22 cellular contexts compared by ENCODE assay signal in genomic region chr9:20270176-20270575, GRCh38.
DNase-seq lines count a peak whose midpoint lies in the region; ATAC-seq and TF ChIP-seq lines count a peak whose summit lies in the region.
"Had no signal": no experiment of that assay in that cellular context is flagged by ENCODE, and none has a peak within 500 bp of the region (broad histone marks: within the 10 kb centered on the region; RNA-seq: fewer than 3 reads in every experiment).

No MANE protein-coding gene starts in this region.

- H3K27ac ChIP-seq in GM23338 (ENCODE audit: low read depth) (no peak overlapping the region), RWPE1 (no peak overlapping the region)
- H3K27ac ChIP-seq: A549; BLaER1 treated with 17β-estradiol and CSF1 and Interleukin-3, amounts not matched to agents 10 nM and 100 nM had no signal

- H4K20me1 ChIP-seq in GM23338 (replicated peaks; ENCODE audit: insufficient read depth) = no peaks in the 10 kb centered on the region
- H4K20me1 ChIP-seq: BLaER1 treated with 17β-estradiol and CSF1 and Interleukin-3, amounts not matched to agents 10 nM and 100 nM had no signal

- H3K4me2 ChIP-seq in GM23338 = no peak overlapping the region
- H3K4me2 ChIP-seq: A549; BLaER1 treated with 17β-estradiol and CSF1 and Interleukin-3, amounts not matched to agents 10 nM and 100 nM had no signal

- H3K79me2 ChIP-seq in GM23338 (replicated peaks; ENCODE audit: insufficient read depth) = no peaks in the 10 kb centered on the region

- H3K36me3 ChIP-seq in GM23338 (ENCODE audit: insufficient read depth) = no peaks in the 10 kb centered on the region; the same call in 1 of the 2 replicates
- H3K36me3 ChIP-seq: BLaER1 treated with 17β-estradiol and CSF1 and Interleukin-3, amounts not matched to agents 10 nM and 100 nM; MG63 had no signal

- no peak overlapping the region for H3K4me3 Mint-ChIP-seq in GM23338
- H3K4me3 Mint-ChIP-seq: CD4-positive, alpha-beta T cell; T-cell had no signal

- H3K4me3 ChIP-seq in GM23338 (no peak overlapping the region), fibroblast of mammary gland (ENCODE audit: control insufficient read depth, low read depth, low read length) (no peak overlapping the region)
- H3K4me3 ChIP-seq: A549; BLaER1 treated with 17β-estradiol and CSF1 and Interleukin-3, amounts not matched to agents 10 nM and 100 nM; K562; MG63 had no signal

- ATAC-seq in GM23338 (no peak), GM18867 (IDR thresholded peaks at IDR 0.05; ENCODE audit: unreplicated experiment) (no peak), GM19328 (IDR thresholded peaks at IDR 0.05; ENCODE audit: unreplicated experiment) (no peak)
- ATAC-seq: A549, K562 had no signal

- no peak overlapping the region for H3K27ac Mint-ChIP-seq in GM23338
- H3K27ac Mint-ChIP-seq: CD4-positive, alpha-beta T cell; T-cell had no signal

- POLR2A ChIA-PET in RWPE1 (lab: Yijun Ruan, JAX; ENCODE audit: low non-redundant PET) = no interaction called here

- CTCF ChIA-PET in RWPE1 (lab: Yijun Ruan, JAX) = no interaction called here

- peaks cover 12% of the 10 kb centered on the region for H3K4me1 Mint-ChIP-seq in GM23338

- peaks cover 33% of the 10 kb centered on the region for H3K9me3 Mint-ChIP-seq in GM23338

- no peaks in the 10 kb centered on the region for H3F3A ChIP-seq in GM23338 (replicated peaks; ENCODE audit: low read depth)

- H3K27me3 Mint-ChIP-seq in GM23338 (ENCODE audit: insufficient read depth, low read depth, poor library complexity) = no peaks in the 10 kb centered on the region
- H3K27me3 Mint-ChIP-seq: CD4-positive, alpha-beta T cell; T-cell had no signal

- peak overlapping the region; percentile 59; the same call in 1 of the 2 replicates for H2AFZ ChIP-seq in GM23338

- peak; percentile 21 for DNase-seq in ELR (ENCODE audit: low read depth)
- no peak for DNase-seq in GM23338 (ENCODE audit: low spot score)
- DNase-seq in RWPE1 (ENCODE audit: low spot score) = peak; percentile 13
- DNase-seq in fibroblast of mammary gland (ENCODE audit: low read depth) = peak; percentile 36
- no peak for DNase-seq in Kasumi-1 (lab: John Stamatoyannopoulos, UW)
- DNase-seq: AML-193; CD4-positive, alpha-beta T cell; COR-L47; DMS53; MG63; NCI-H1105 treated with DMSO at 0.1 percent for 48 hours; NCI-H146; NCI-H1930; NCI-H226; NCI-H510A; SHP77; T-cell had no signal

- no peaks in the 10 kb centered on the region for H3K27me3 ChIP-seq in GM23338 (ENCODE audit: insufficient read depth)
- H3K27me3 ChIP-seq: BLaER1 treated with 17β-estradiol and CSF1 and Interleukin-3, amounts not matched to agents 10 nM and 100 nM; MG63 had no signal

- H3K36me3 Mint-ChIP-seq in GM23338 (ENCODE audit: low read depth) = peaks cover 26% of the 10 kb centered on the region

- TF ChIP-seq CTCF in GM23338 (conservative IDR thresholded peaks at IDR 0.05; ENCODE audit: low read depth in 2 of 2) (no peak), RWPE1 (conservative IDR thresholded peaks at IDR 0.05; ENCODE audit: low read depth) (no peak), fibroblast of mammary gland (conservative IDR thresholded peaks at IDR 0.05; ENCODE audit: control insufficient read depth, insufficient read depth, low read depth, low read length) (no peak)

- no peaks in the 10 kb centered on the region for H3K4me1 ChIP-seq in GM23338 (ENCODE audit: insufficient read depth)
- H3K4me1 ChIP-seq: A549; BLaER1 treated with 17β-estradiol and CSF1 and Interleukin-3, amounts not matched to agents 10 nM and 100 nM had no signal

- H3K9me2 ChIP-seq in GM23338 (ENCODE audit: insufficient read depth) = peaks cover 11% of the 10 kb centered on the region; the same call in 1 of the 2 replicates

TF ChIP-seq in GM23338, 12 proteins besides CTCF, POLR2A, EP300 and RAD21 (continues in another document):
- TF ChIP-seq EZH2 (IDR thresholded peaks at IDR 0.05; ENCODE audit: low read depth, unreplicated experiment) (no peak), NANOG (IDR thresholded peaks at IDR 0.05; ENCODE audit: borderline replicate concordance) (no peak), JUNB (IDR thresholded peaks at IDR 0.05; ENCODE audit: unreplicated experiment) (no peak), POLR2AphosphoS5 (IDR thresholded peaks at IDR 0.05; ENCODE audit: low read depth) (no peak), REST (IDR thresholded peaks at IDR 0.05; ENCODE audit: unreplicated experiment) (no peak), EZH2phosphoT487 (IDR thresholded peaks at IDR 0.05; ENCODE audit: unreplicated experiment) (no peak), ZNF114 (CRISPR knock-in tag; IDR thresholded peaks at IDR 0.05) (no peak), ZNF462 (CRISPR knock-in tag; IDR thresholded peaks at IDR 0.05) (no peak)

Comparison
In these comparisons a context has a peak if more than half of its experiments do, and no peak if none do; other contexts are left out.
1. DNase-seq: peak in ELR (single experiment), RWPE1 (single experiment) and fibroblast of mammary gland (single experiment); none in GM23338 (single experiment) and Kasumi-1 (0 of 2).